Comparison of ENCODE assay signal across 29 cellular contexts in the genomic region with DNA sequence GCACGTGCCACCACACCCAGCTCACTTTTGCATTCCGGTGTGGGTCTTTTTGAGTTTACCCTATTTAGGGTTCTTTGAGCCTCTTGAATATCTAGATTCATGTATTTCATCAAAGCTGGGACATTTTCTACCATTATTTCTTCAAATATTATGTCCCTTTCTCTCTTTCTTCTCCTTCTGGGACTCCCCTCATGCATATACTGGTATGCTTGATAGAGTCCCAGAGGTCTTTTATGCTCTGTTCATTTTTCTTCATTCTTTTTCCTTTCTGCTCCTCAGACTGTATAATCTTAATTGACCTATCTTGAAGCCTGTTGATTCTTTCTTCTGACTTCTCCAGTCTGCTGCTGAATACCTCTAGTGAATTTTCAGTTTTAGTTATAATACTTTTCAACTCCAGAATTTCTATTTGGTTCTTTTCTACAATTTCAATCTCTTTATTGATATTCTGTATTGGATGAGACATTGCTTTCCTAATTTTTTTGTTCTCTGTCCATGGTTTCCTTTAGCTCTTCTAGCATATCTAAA.
"Had no signal": no experiment of that assay in that cellular context is flagged by ENCODE, and none has a peak within 500 bp of the region (broad histone marks: within the 10 kb centered on the region; RNA-seq: fewer than 3 reads in every experiment).

No MANE protein-coding gene starts in this region.

- ATAC-seq: activated CD8-positive, alpha-beta memory T cell treated with anti-CD3 and anti-CD28 coated beads, Interleukin-2, amount 10 ng/mL, durations not matched to agents 7 days and 5 days; activated naive CD8-positive, alpha-beta T cell treated with anti-CD3 and anti-CD28 coated beads, Interleukin-2, amount 50 U/mL, for 24 hours had no signal

- DNase-seq: activated B cell treated with CpG ODN at 0.5 μM for 24 hours; activated CD4-positive, alpha-beta memory T cell treated with anti-CD3 and anti-CD28 coated beads, Interleukin-2, amount 10 ng/mL, durations not matched to agents 7 days and 5 days; activated CD4-positive, alpha-beta T cell treated with anti-CD3 and anti-CD28 coated beads for 4 hours; activated CD4-positive, CD25-positive, alpha-beta regulatory T cell treated with anti-CD3 and anti-CD28 coated beads, Interleukin-2, amount 50 U/mL, for 72 hours; activated CD8-positive, alpha-beta memory T cell treated with anti-CD3 and anti-CD28 coated beads for 24 hours; activated CD8-positive, alpha-beta memory T cell treated with anti-CD3 and anti-CD28 coated beads, Interleukin-2, amount 10 ng/mL, durations not matched to agents 7 days and 5 days; activated CD8-positive, alpha-beta memory T cell treated with anti-CD3 and anti-CD28 coated beads, Interleukin-2, amount 50 U/mL, for 48 hours; activated effector memory CD4-positive, alpha-beta T cell treated with Interleukin-2 at 50 U/mL for 16 hours; activated naive CD4-positive, alpha-beta T cell treated with anti-CD3 and anti-CD28 coated beads, Interleukin-2, amount 10 ng/mL, durations not matched to agents 7 days and 5 days; activated naive CD8-positive, alpha-beta T cell treated with anti-CD3 and anti-CD28 coated beads, Interleukin-2, amount 50 U/mL, for 24 hours; activated T-cell treated with anti-CD3 and anti-CD28 coated beads, Interleukin-2, amount 50 U/mL, for 48 hours; anterior cingulate cortex; brain microvascular endothelial cell; Karpas-422; MG63; NCI-H1092; NCI-H187 treated with DMSO at 0.1 percent for 48 hours; NCI-H2081; NCI-H226; NCI-H446 treated with DMSO at 0.1 percent for 48 hours; NCI-H524 treated with DMSO at 0.1 percent for 48 hours; PC-9; Right ventricle myocardium superior; SW 1271; T-helper 1 cell; T-helper 2 cell; T-helper 9 cell had no signal

- H3K4me2 ChIP-seq: PC-9 had no signal

- H2AFZ ChIP-seq: PC-9 had no signal

- H3K4me3 ChIP-seq: cardiac muscle cell, MG63, PC-9 had no signal

- H3K27ac ChIP-seq: brain microvascular endothelial cell, cardiac muscle cell, PC-9, VCaP had no signal

- H3K27me3 ChIP-seq: brain microvascular endothelial cell, cardiac muscle cell, MG63 had no signal
